ENCODE assay signal across 21 cellular contexts in genomic region chr11:8776209-8776608, GRCh38.
DNase-seq lines count a peak whose midpoint lies in the region; ATAC-seq and TF ChIP-seq lines count a peak whose summit lies in the region.
"Had no signal": no experiment of that assay in that cellular context is flagged by ENCODE, and none has a peak within 500 bp of the region (broad histone marks: within the 10 kb centered on the region; RNA-seq: fewer than 3 reads in every experiment).

No MANE protein-coding gene starts in this region.

- in situ Hi-C loops in GM13977 (cut with MboI; ENCODE audit: low pct_unique_long_range_greater_than_20kb, low sequenced_read_pairs, unreplicated experiment), result no loop called here

- H3K4me1 Mint-ChIP-seq in nephron, result peaks cover 75% of the 10 kb centered on the region
- H3K4me1 Mint-ChIP-seq: B cell, T-cell had no signal

- ATAC-seq in GM18907 (IDR thresholded peaks at IDR 0.05; ENCODE audit: unreplicated experiment), result no peak
- ATAC-seq: T-cell had no signal

- H3K27ac Mint-ChIP-seq in nephron, result peak overlapping the region; percentile 22 to 63 (median 32)
- H3K27ac Mint-ChIP-seq: activated T-helper 2 cell treated with anti-CD3 and anti-CD28 coated beads, Interferon-gamma antibody, Interleukin-2, Interleukin-4, amounts not matched to agents 10 μg/mL and 5 μg/mL and 100 μg/mL, durations not matched to agents 14 hours and 24 hours and 36 hours; B cell; mesothelial cell of epicardium; T-cell had no signal

- no peaks in the 10 kb centered on the region for H3K9me3 ChIP-seq in thyroid gland
- H3K9me3 ChIP-seq: neutrophil had no signal

- H3K27me3 ChIP-seq in thyroid gland, result no peaks in the 10 kb centered on the region
- H3K27me3 ChIP-seq: neutrophil had no signal

- H3K27ac ChIP-seq in thyroid gland, result peak overlapping the region; percentile 17 to 67 (median 53)
- H3K27ac ChIP-seq: neutrophil had no signal

- WGBS in thyroid gland, 2 donors, result 71 to 77% methylated on average over 3 of the region's 3 CpGs

- peak in 1 of 2 donors; percentile 44 for TF ChIP-seq POLR2A in thyroid gland (IDR thresholded peaks at IDR 0.05)

- no peak for TF ChIP-seq CTCF in epithelial cell of esophagus (IDR thresholded peaks at IDR 0.05; ENCODE audit: insufficient read depth, low read depth, low read length, missing control alignments)
- no peak for TF ChIP-seq CTCF in nephron (IDR thresholded peaks at IDR 0.05; ENCODE audit: unreplicated experiment in 3 of 3)
- no peak for TF ChIP-seq CTCF in thyroid gland (IDR thresholded peaks at IDR 0.05)
- no peak for TF ChIP-seq CTCF in GM13977 (IDR thresholded peaks at IDR 0.05; ENCODE audit: extremely low read depth, insufficient read depth, missing control alignments)

- peaks cover 36 to 73% of the 10 kb centered on the region in 2 donors for H3K4me1 ChIP-seq in thyroid gland

- H3K4me3 Mint-ChIP-seq in nephron, result no peak overlapping the region
- H3K4me3 Mint-ChIP-seq: B cell, mesothelial cell of epicardium, T-cell, type B pancreatic cell had no signal

- H3K27me3 Mint-ChIP-seq in nephron (ENCODE audit: low read depth), result no peaks in the 10 kb centered on the region
- H3K27me3 Mint-ChIP-seq: type B pancreatic cell had no signal

- H3K36me3 ChIP-seq in thyroid gland, result no peaks in the 10 kb centered on the region
- H3K36me3 ChIP-seq: neutrophil had no signal

- H3K4me3 ChIP-seq in epithelial cell of esophagus (ENCODE audit: low read length) (no peak overlapping the region), thyroid gland (replicated peaks in 1 of 3) (no peak overlapping the region)

- DNase-seq in NCI-H146 (lab: John Stamatoyannopoulos, UW) (peak; percentile 24), NCI-H146 treated with DMSO at 0.1 percent for 48 hours (lab: John Stamatoyannopoulos, UW; ENCODE audit: unreplicated experiment) (no peak), epithelial cell of esophagus (ENCODE audit: low read depth) (peak; percentile 25), thyroid gland (peak; percentile 67 to 72), GM13977 (ENCODE audit: low spot score) (no peak)
- DNase-seq in stimulated activated CD4-positive, alpha-beta T cell treated with anti-CD3 and anti-CD28 coated beads, Interleukin-2, amount 100 ng/mL, for 24 hours, result no peak
- DNase-seq: 8988T; activated CD4-positive, alpha-beta T cell treated with anti-CD3 and anti-CD28 coated beads for 4 hours; cerebellar nuclear complex; Karpas-422; NCI-H1092 treated with DMSO at 0.1 percent for 48 hours; NCI-H510A treated with DMSO at 0.1 percent for 48 hours; stimulated activated CD4-positive, alpha-beta T cell treated with anti-CD3 and anti-CD28 coated beads, Interleukin-15, amount 100 ng/mL, for 24 hours; T-cell had no signal

- no peaks in the 10 kb centered on the region for H3K9me3 Mint-ChIP-seq in nephron
- H3K9me3 Mint-ChIP-seq: activated T-helper 2 cell treated with anti-CD3 and anti-CD28 coated beads, Interferon-gamma antibody, Interleukin-2, Interleukin-4, amounts not matched to agents 10 μg/mL and 5 μg/mL and 100 μg/mL, durations not matched to agents 14 hours and 24 hours and 36 hours; mesothelial cell of epicardium; T-cell; type B pancreatic cell had no signal

- intact Hi-C loops in thyroid gland (cut with DNase I), result no loop called here

- peaks cover 12% of the 10 kb centered on the region for H3K36me3 Mint-ChIP-seq in nephron (ENCODE audit: low read depth)
- H3K36me3 Mint-ChIP-seq: T-cell had no signal

Comparison
In these comparisons a context has a peak if more than half of its experiments do, and no peak if none do; other contexts are left out.
1. DNase-seq: peak in NCI-H146 (single experiment), epithelial cell of esophagus (single experiment) and thyroid gland (2 of 2); none in NCI-H146 treated with DMSO at 0.1 percent for 48 hours (single experiment), GM13977 (single experiment) and stimulated activated CD4-positive, alpha-beta T cell treated with anti-CD3 and anti-CD28 coated beads, Interleukin-2, amount 100 ng/mL, for 24 hours (0 of 2).